ENCODE assay signal across 9 cellular contexts in genomic region chr6:27891300-27891913, GRCh38. TPM values are rescaled to one million over a fixed set of nuclear protein-coding genes. Genes with fewer than 3 reads are reported as not detected.
A peak's percentile ranks its signal among the peaks of the same experiment; 100 is the strongest.
DNase-seq lines count a peak whose midpoint lies in the region; ATAC-seq, FAIRE-seq and TF ChIP-seq lines count a peak whose summit lies in the region.
"Had no signal": no experiment of that assay in that cellular context is flagged by ENCODE, and none has a peak within 500 bp of the region (broad histone marks: within the 10 kb centered on the region; RNA-seq: fewer than 3 reads in every experiment).

No MANE protein-coding gene starts in this region.

- dilution Hi-C loops in keratinocyte (cut with MboI; ENCODE audit: extremely low pct_ligation_motif_present, low sequenced_read_pairs), result no loop called here

- H3K4me3 ChIP-seq in AG10803 (ENCODE audit: low read length) (peak overlapping the region; percentile 69; the same call in 1 of the 2 replicates), HUES48 (ENCODE audit: low read depth, low read length) (peak overlapping the region; percentile 86), WERI-Rb-1 (ENCODE audit: low read depth, low read length) (peak overlapping the region; percentile 28), keratinocyte (ENCODE audit: control insufficient read depth in 2 of 3, extremely low read depth in 1 of 3, insufficient read depth in 2 of 3, low read depth in 1 of 3, low read length in 3 of 3) (peak overlapping the region; percentile 17 to 67 (median 29)), left lung (peak overlapping the region in 1 of 2 donors; percentile 28)

- no peak overlapping the region for H2AFZ ChIP-seq in keratinocyte (ENCODE audit: control insufficient read depth, low read length)

- no peaks in the 10 kb centered on the region for H3K36me3 ChIP-seq in HUES48 (ENCODE audit: control insufficient read depth, insufficient read depth, low read length)
- peaks cover 29% of the 10 kb centered on the region for H3K36me3 ChIP-seq in WERI-Rb-1
- no peaks in the 10 kb centered on the region for H3K36me3 ChIP-seq in keratinocyte (ENCODE audit: control insufficient read depth in 2 of 2, extremely low read depth in 1 of 2, insufficient read depth in 2 of 2, low read length in 2 of 2)
- H3K36me3 ChIP-seq in left lung, result no peaks in the 10 kb centered on the region

- no peak for ATAC-seq in left lung
- no peak for ATAC-seq in HG03135 (IDR thresholded peaks at IDR 0.05; ENCODE audit: unreplicated experiment)
- no peak for ATAC-seq in GM21528 (IDR thresholded peaks at IDR 0.05; ENCODE audit: low FRiP score, unreplicated experiment)

- H3K27ac ChIP-seq in HUES48 (ENCODE audit: low read depth, low read length), result peak overlapping the region; percentile 97
- peak overlapping the region; percentile 97 for H3K27ac ChIP-seq in WERI-Rb-1
- peak overlapping the region; percentile 4 for H3K27ac ChIP-seq in keratinocyte (ENCODE audit: control insufficient read depth, insufficient read depth, low read length)
- H3K27ac ChIP-seq in left lung, result peak overlapping the region in 1 of 2 donors; percentile 49

- no peak for FAIRE-seq in keratinocyte (lab: Jason Lieb, UNC)

- no peaks in the 10 kb centered on the region for H4K20me1 ChIP-seq in keratinocyte (ENCODE audit: control insufficient read depth, extremely low read depth, insufficient read depth, low read length)

- DNase-seq in AG10803 (ENCODE audit: low read depth) (no peak), WERI-Rb-1 (no peak), keratinocyte (ENCODE audit: low read depth, low spot score) (no peak), left lung (no peak), foreskin melanocyte (no peak)
- DNase-seq: DMS 273 treated with DMSO at 0.1 percent for 48 hours had no signal

- H3K27me3 ChIP-seq in HUES48 (ENCODE audit: control insufficient read depth, insufficient read depth, low read length) (no peaks in the 10 kb centered on the region), WERI-Rb-1 (ENCODE audit: insufficient read depth, low read depth, severe bottlenecking) (no peaks in the 10 kb centered on the region), keratinocyte (ENCODE audit: control insufficient read depth, extremely low read depth, insufficient read depth, low read length) (no peaks in the 10 kb centered on the region), left lung (peaks cover 0 to 51% of the 10 kb centered on the region in 2 donors)

- H3K4me2 ChIP-seq in keratinocyte (ENCODE audit: control insufficient read depth, extremely low read depth, insufficient read depth, low read depth, low read length), result peak overlapping the region; percentile 100

- H3K9ac ChIP-seq in HUES48 (ENCODE audit: low read depth, low read length) (peak overlapping the region; percentile 99), keratinocyte (ENCODE audit: control insufficient read depth, extremely low read depth, insufficient read depth, low read length) (peak overlapping the region; percentile 88)

- no peaks in the 10 kb centered on the region for H3K9me3 ChIP-seq in HUES48 (ENCODE audit: control insufficient read depth, insufficient read depth, low read length)
- no peaks in the 10 kb centered on the region for H3K9me3 ChIP-seq in WERI-Rb-1 (ENCODE audit: severe bottlenecking)
- no peaks in the 10 kb centered on the region for H3K9me3 ChIP-seq in keratinocyte (ENCODE audit: control insufficient read depth, low read depth, low read length)
- no peaks in the 10 kb centered on the region for H3K9me3 ChIP-seq in left lung

- no peaks in the 10 kb centered on the region for H3K9me1 ChIP-seq in keratinocyte (ENCODE audit: control insufficient read depth, extremely low read depth, insufficient read depth, low read length)

- H3K4me1 ChIP-seq in HUES48 (ENCODE audit: control insufficient read depth, insufficient read depth, low read length), result peaks cover 22% of the 10 kb centered on the region
- H3K4me1 ChIP-seq in keratinocyte (ENCODE audit: control insufficient read depth, extremely low read depth, insufficient read depth, low read length), result peaks cover 23% of the 10 kb centered on the region
- H3K4me1 ChIP-seq in left lung, result peaks cover 4 to 50% of the 10 kb centered on the region in 2 donors

- intact Hi-C loops in left lung (cut with DNase I), result loop anchor here in 1 of 2 donors (10.0 kb wide), 1 partner anchor 747 kb away; a partner anchor contains a TSS

- TF ChIP-seq CTCF in AG10803 (conservative IDR thresholded peaks at IDR 0.05; ENCODE audit: low read length) (no peak), WERI-Rb-1 (IDR thresholded peaks at IDR 0.05; ENCODE audit: low read depth, low read length) (no peak), keratinocyte (optimal IDR thresholded peaks at IDR 0.05 in 1 of 3, IDR thresholded peaks at IDR 0.05 in 1 of 3, conservative IDR thresholded peaks at IDR 0.05 in 1 of 3; ENCODE audit: extremely low read depth in 1 of 3, insufficient read depth in 2 of 3, low read length in 3 of 3) (no peak), left lung (IDR thresholded peaks at IDR 0.05) (no peak)

- no peaks in the 10 kb centered on the region for H3K79me2 ChIP-seq in keratinocyte (ENCODE audit: control insufficient read depth, insufficient read depth, low read length)

RNA-seq across cellular contexts. Expression of gene OR2B2, which starts 20.8 kb away (rescaled TPM):
- not detected in 3 replicates for polyA plus RNA-seq in keratinocyte
- polyA plus RNA-seq in keratinocyte (2011; ENCODE audit: low read depth), result not detected
- not detected in 2 replicates for polyA plus RNA-seq in keratinocyte (2011; cell fraction: cytosol; rRNA removed)
- polyA plus RNA-seq in keratinocyte (2011; cell fraction: nucleus; rRNA removed), result not detected in 2 replicates
- polyA plus RNA-seq in keratinocyte (2012; ENCODE audit: low replicate concordance), result not detected in 2 replicates
- not detected in 3 replicates for polyA minus RNA-seq in keratinocyte
- polyA minus RNA-seq in keratinocyte (2011; cell fraction: cytosol; rRNA and poly(A)+ RNA removed), result not detected
- not detected in 2 replicates for polyA minus RNA-seq in keratinocyte (2011; cell fraction: nucleus; rRNA and poly(A)+ RNA removed)
- not detected for total RNA-seq in left lung
